1 cellular context compared by ENCODE assay signal in genomic region chr14:64247186-64247585, GRCh38.
TF ChIP-seq lines count a peak whose summit lies in the region.

No MANE protein-coding gene starts in this region.

TF ChIP-seq in HepG2, 621 proteins besides CTCF, POLR2A, EP300 and RAD21 (continued from another document):
- TF ChIP-seq, protein P1, sequence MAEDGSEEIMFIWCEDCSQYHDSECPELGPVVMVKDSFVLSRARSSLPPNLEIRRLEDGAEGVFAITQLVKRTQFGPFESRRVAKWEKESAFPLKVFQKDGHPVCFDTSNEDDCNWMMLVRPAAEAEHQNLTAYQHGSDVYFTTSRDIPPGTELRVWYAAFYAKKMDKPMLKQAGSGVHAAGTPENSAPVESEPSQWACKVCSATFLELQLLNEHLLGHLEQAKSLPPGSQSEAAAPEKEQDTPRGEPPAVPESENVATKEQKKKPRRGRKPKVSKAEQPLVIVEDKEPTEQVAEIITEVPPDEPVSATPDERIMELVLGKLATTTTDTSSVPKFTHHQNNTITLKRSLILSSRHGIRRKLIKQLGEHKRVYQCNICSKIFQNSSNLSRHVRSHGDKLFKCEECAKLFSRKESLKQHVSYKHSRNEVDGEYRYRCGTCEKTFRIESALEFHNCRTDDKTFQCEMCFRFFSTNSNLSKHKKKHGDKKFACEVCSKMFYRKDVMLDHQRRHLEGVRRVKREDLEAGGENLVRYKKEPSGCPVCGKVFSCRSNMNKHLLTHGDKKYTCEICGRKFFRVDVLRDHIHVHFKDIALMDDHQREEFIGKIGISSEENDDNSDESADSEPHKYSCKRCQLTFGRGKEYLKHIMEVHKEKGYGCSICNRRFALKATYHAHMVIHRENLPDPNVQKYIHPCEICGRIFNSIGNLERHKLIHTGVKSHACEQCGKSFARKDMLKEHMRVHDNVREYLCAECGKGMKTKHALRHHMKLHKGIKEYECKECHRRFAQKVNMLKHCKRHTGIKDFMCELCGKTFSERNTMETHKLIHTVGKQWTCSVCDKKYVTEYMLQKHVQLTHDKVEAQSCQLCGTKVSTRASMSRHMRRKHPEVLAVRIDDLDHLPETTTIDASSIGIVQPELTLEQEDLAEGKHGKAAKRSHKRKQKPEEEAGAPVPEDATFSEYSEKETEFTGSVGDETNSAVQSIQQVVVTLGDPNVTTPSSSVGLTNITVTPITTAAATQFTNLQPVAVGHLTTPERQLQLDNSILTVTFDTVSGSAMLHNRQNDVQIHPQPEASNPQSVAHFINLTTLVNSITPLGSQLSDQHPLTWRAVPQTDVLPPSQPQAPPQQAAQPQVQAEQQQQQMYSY (CRISPR knock-in tag; IDR thresholded peaks at IDR 0.05): no peak
- no peak for TF ChIP-seq TAF1 (CRISPR knock-in tag; IDR thresholded peaks at IDR 0.05)
- TF ChIP-seq TMF1 (CRISPR knock-in tag; IDR thresholded peaks at IDR 0.05; ENCODE audit: low read depth): no peak
- no peak for TF ChIP-seq SKIL (CRISPR knock-in tag; IDR thresholded peaks at IDR 0.05; ENCODE audit: borderline replicate concordance)
